1 cellular context compared by ENCODE assay signal in genomic region chr7:22989646-22990587, GRCh38.
TF ChIP-seq lines count a peak whose summit lies in the region.

No MANE protein-coding gene starts in this region.

TF ChIP-seq in HepG2, 621 proteins besides CTCF, POLR2A, EP300 and RAD21:
- TF ChIP-seq PHF5A (CRISPR knock-in tag; IDR thresholded peaks at IDR 0.05; ENCODE audit: low read depth, unreplicated experiment), result no peak
- TF ChIP-seq ZBTB46 (CRISPR knock-in tag; IDR thresholded peaks at IDR 0.05; ENCODE audit: borderline replicate concordance), result no peak
- TF ChIP-seq ZNF556 (CRISPR knock-in tag; IDR thresholded peaks at IDR 0.05; ENCODE audit: borderline replicate concordance), result no peak
- no peak for TF ChIP-seq SIX4 (CRISPR knock-in tag; IDR thresholded peaks at IDR 0.05)
- TF ChIP-seq ZNF407 (CRISPR knock-in tag; IDR thresholded peaks at IDR 0.05; ENCODE audit: not compliant biosample characterization), result no peak
- no peak for TF ChIP-seq CEBPG (CRISPR knock-in tag; IDR thresholded peaks at IDR 0.05)
- no peak for TF ChIP-seq SAFB2 (CRISPR knock-in tag; IDR thresholded peaks at IDR 0.05; ENCODE audit: borderline replicate concordance, low read depth)
